1 cellular context compared by ENCODE assay signal in genomic region chr10:48365668-48366067, GRCh38.
TF ChIP-seq lines count a peak whose summit lies in the region.

No MANE protein-coding gene starts in this region.

TF ChIP-seq in K562, 482 proteins besides CTCF, POLR2A, EP300 and RAD21:
- TF ChIP-seq FOXK2 (conservative IDR thresholded peaks at IDR 0.05 in 1 of 2, IDR thresholded peaks at IDR 0.05 in 1 of 2; ENCODE audit: low read depth in 2 of 2) = no peak
- TF ChIP-seq HDAC3 (IDR thresholded peaks at IDR 0.05; ENCODE audit: borderline replicate concordance, partially characterized antibody) = no peak
- TF ChIP-seq E2F5 (CRISPR knock-in tag; IDR thresholded peaks at IDR 0.05) = no peak
- TF ChIP-seq, protein P1, sequence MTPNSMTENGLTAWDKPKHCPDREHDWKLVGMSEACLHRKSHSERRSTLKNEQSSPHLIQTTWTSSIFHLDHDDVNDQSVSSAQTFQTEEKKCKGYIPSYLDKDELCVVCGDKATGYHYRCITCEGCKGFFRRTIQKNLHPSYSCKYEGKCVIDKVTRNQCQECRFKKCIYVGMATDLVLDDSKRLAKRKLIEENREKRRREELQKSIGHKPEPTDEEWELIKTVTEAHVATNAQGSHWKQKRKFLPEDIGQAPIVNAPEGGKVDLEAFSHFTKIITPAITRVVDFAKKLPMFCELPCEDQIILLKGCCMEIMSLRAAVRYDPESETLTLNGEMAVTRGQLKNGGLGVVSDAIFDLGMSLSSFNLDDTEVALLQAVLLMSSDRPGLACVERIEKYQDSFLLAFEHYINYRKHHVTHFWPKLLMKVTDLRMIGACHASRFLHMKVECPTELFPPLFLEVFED (CRISPR knock-in tag; conservative IDR thresholded peaks at IDR 0.05) = no peak
- no peak for TF ChIP-seq POLR2AphosphoS5 (IDR thresholded peaks at IDR 0.05; ENCODE audit: control insufficient read depth, insufficient read depth, low read depth, low read length)
- no peak for TF ChIP-seq C11orf30 (IDR thresholded peaks at IDR 0.05; ENCODE audit: low read depth)
- no peak for TF ChIP-seq SMARCA5 (IDR thresholded peaks at IDR 0.05)
- TF ChIP-seq TAF7 (tag; IDR thresholded peaks at IDR 0.05) = no peak
- no peak for TF ChIP-seq ZBTB8A (IDR thresholded peaks at IDR 0.05; ENCODE audit: partially characterized antibody)
- TF ChIP-seq, protein P2, sequence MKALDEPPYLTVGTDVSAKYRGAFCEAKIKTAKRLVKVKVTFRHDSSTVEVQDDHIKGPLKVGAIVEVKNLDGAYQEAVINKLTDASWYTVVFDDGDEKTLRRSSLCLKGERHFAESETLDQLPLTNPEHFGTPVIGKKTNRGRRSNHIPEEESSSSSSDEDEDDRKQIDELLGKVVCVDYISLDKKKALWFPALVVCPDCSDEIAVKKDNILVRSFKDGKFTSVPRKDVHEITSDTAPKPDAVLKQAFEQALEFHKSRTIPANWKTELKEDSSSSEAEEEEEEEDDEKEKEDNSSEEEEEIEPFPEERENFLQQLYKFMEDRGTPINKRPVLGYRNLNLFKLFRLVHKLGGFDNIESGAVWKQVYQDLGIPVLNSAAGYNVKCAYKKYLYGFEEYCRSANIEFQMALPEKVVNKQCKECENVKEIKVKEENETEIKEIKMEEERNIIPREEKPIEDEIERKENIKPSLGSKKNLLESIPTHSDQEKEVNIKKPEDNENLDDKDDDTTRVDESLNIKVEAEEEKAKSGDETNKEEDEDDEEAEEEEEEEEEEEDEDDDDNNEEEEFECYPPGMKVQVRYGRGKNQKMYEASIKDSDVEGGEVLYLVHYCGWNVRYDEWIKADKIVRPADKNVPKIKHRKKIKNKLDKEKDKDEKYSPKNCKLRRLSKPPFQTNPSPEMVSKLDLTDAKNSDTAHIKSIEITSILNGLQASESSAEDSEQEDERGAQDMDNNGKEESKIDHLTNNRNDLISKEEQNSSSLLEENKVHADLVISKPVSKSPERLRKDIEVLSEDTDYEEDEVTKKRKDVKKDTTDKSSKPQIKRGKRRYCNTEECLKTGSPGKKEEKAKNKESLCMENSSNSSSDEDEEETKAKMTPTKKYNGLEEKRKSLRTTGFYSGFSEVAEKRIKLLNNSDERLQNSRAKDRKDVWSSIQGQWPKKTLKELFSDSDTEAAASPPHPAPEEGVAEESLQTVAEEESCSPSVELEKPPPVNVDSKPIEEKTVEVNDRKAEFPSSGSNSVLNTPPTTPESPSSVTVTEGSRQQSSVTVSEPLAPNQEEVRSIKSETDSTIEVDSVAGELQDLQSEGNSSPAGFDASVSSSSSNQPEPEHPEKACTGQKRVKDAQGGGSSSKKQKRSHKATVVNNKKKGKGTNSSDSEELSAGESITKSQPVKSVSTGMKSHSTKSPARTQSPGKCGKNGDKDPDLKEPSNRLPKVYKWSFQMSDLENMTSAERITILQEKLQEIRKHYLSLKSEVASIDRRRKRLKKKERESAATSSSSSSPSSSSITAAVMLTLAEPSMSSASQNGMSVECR (CRISPR knock-in tag; IDR thresholded peaks at IDR 0.05) = no peak
- TF ChIP-seq, protein P3, sequence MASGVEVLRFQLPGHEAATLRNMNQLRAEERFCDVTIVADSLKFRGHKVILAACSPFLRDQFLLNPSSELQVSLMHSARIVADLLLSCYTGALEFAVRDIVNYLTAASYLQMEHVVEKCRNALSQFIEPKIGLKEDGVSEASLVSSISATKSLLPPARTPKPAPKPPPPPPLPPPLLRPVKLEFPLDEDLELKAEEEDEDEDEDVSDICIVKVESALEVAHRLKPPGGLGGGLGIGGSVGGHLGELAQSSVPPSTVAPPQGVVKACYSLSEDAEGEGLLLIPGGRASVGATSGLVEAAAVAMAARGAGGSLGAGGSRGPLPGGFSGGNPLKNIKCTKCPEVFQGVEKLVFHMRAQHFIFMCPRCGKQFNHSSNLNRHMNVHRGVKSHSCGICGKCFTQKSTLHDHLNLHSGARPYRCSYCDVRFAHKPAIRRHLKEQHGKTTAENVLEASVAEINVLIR (CRISPR knock-in tag; IDR thresholded peaks at IDR 0.05) = no peak
- no peak for TF ChIP-seq SAFB2 (IDR thresholded peaks at IDR 0.05; ENCODE audit: borderline replicate concordance, low read depth, low read length, severe bottlenecking)
- TF ChIP-seq, protein P4, sequence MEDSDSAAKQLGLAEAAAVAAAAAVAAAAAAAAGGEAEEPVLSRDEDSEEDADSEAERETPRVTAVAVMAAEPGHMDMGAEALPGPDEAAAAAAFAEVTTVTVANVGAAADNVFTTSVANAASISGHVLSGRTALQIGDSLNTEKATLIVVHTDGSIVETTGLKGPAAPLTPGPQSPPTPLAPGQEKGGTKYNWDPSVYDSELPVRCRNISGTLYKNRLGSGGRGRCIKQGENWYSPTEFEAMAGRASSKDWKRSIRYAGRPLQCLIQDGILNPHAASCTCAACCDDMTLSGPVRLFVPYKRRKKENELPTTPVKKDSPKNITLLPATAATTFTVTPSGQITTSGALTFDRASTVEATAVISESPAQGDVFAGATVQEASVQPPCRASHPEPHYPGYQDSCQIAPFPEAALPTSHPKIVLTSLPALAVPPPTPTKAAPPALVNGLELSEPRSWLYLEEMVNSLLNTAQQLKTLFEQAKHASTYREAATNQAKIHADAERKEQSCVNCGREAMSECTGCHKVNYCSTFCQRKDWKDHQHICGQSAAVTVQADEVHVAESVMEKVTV (CRISPR knock-in tag; IDR thresholded peaks at IDR 0.05) = no peak
- no peak for TF ChIP-seq NFATC3 (IDR thresholded peaks at IDR 0.05)
- TF ChIP-seq CHD1 (IDR thresholded peaks at IDR 0.05; ENCODE audit: low read length) = no peak
- no peak for TF ChIP-seq TCF7L2 (IDR thresholded peaks at IDR 0.05; ENCODE audit: low read depth, low read length)
- TF ChIP-seq LEF1 (IDR thresholded peaks at IDR 0.05) = no peak
- TF ChIP-seq ESRRB (CRISPR knock-in tag; IDR thresholded peaks at IDR 0.05; ENCODE audit: borderline replicate concordance) = no peak
